ENCODE assay signal across 16 cellular contexts in genomic region chr18:9132628-9133027, GRCh38. TPM values are rescaled to one million over a fixed set of nuclear protein-coding genes. Genes with fewer than 3 reads are reported as not detected.
DNase-seq lines count a peak whose midpoint lies in the region; ATAC-seq, FAIRE-seq and TF ChIP-seq lines count a peak whose summit lies in the region.
"Had no signal": no experiment of that assay in that cellular context is flagged by ENCODE, and none has a peak within 500 bp of the region (broad histone marks: within the 10 kb centered on the region; RNA-seq: fewer than 3 reads in every experiment).

No MANE protein-coding gene starts in this region.

- H3K9me3 Mint-ChIP-seq in naive B cell, result no peaks in the 10 kb centered on the region

- H3K36me3 ChIP-seq in HepG2 (replicated peaks in 1 of 2; ENCODE audit: control insufficient read depth in 1 of 2, insufficient read depth in 2 of 2, low read length in 2 of 2), result peaks cover 5 to 51% of the 10 kb centered on the region in 2 experiments
- H3K36me3 ChIP-seq in right lobe of liver, result peaks cover 3 to 47% (median 24%) of the 10 kb centered on the region in 4 donors

- H3K79me2 ChIP-seq in HepG2 (ENCODE audit: insufficient read depth, low read length), result peaks cover 30% of the 10 kb centered on the region

- FAIRE-seq in HepG2 (lab: Jason Lieb, UNC) (no peak), HTR-8/SVneo (lab: Jason Lieb, UNC) (no peak)
- FAIRE-seq: D721Med had no signal

- H3K27ac ChIP-seq in HepG2 (ENCODE audit: extremely low read length, insufficient read depth, low read length), result no peak overlapping the region
- H3K27ac ChIP-seq in right lobe of liver, result no peak overlapping the region
- peak overlapping the region; percentile 40; the same call in 1 of the 2 replicates for H3K27ac ChIP-seq in RWPE1
- H3K27ac ChIP-seq: testis had no signal

- no peaks in the 10 kb centered on the region; a peak in 2 of 5 replicates for H3K27me3 ChIP-seq in HepG2 (ENCODE audit: control insufficient read depth in 1 of 2, insufficient read depth in 2 of 2, low read length in 2 of 2)
- no peaks in the 10 kb centered on the region for H3K27me3 ChIP-seq in right lobe of liver
- H3K27me3 ChIP-seq: spleen, testis had no signal

- POLR2A ChIA-PET in HepG2 (lab: Yijun Ruan, JAX) (no interaction called here), RWPE1 (lab: Yijun Ruan, JAX; ENCODE audit: low non-redundant PET) (no interaction called here)

- no peak for ATAC-seq in HepG2
- no peak for ATAC-seq in right lobe of liver
- ATAC-seq in naive B cell (ENCODE audit: low read depth in 2 of 2), result no peak
- ATAC-seq in HG03045 (IDR thresholded peaks at IDR 0.05; ENCODE audit: unreplicated experiment), result no peak
- ATAC-seq in GM18907 (IDR thresholded peaks at IDR 0.05; ENCODE audit: unreplicated experiment), result no peak
- ATAC-seq: esophagus mucosa had no signal

- no peak for TF ChIP-seq EP300 in HepG2 (IDR thresholded peaks at IDR 0.05; ENCODE audit: low read depth in 2 of 2, low read length in 2 of 2)
- TF ChIP-seq EP300 in HepG2 (CRISPR knock-in tag; IDR thresholded peaks at IDR 0.05; ENCODE audit: borderline replicate concordance), result no peak

- TF ChIP-seq RAD21 in HepG2 (CRISPR knock-in tag; IDR thresholded peaks at IDR 0.05), result no peak

- no peaks in the 10 kb centered on the region for H3K27me3 Mint-ChIP-seq in naive B cell

- peaks cover 10 to 23% of the 10 kb centered on the region in 2 donors for H3K36me3 Mint-ChIP-seq in naive B cell

- H3K27ac Mint-ChIP-seq in naive B cell, result peak overlapping the region in 5 of 6 donors; percentile 0 to 98 (median 68)

- H3K4me3 ChIP-seq in HepG2 (replicated peaks in 1 of 3; ENCODE audit: insufficient read depth in 1 of 3, low read depth in 2 of 3, low read length in 3 of 3), result no peak overlapping the region
- H3K4me3 ChIP-seq in right lobe of liver, result no peak overlapping the region
- H3K4me3 ChIP-seq: prostate gland, spleen, testis had no signal

- peaks cover 21% of the 10 kb centered on the region for H3K4me1 ChIP-seq in HepG2 (ENCODE audit: insufficient read depth, low read length)
- H3K4me1 ChIP-seq in right lobe of liver, result peaks cover 0 to 36% (median 18%) of the 10 kb centered on the region in 4 donors
- H3K4me1 ChIP-seq: prostate gland, testis had no signal

- peaks cover 1% of the 10 kb centered on the region for H4K20me1 ChIP-seq in HepG2 (ENCODE audit: insufficient read depth, low read length)

- no TSS peak for BruUV-seq in HepG2 (replicated peaks; lab: Mats Ljungman, UMichigan)

- CTCF ChIA-PET in HepG2 (lab: Yijun Ruan, JAX; ENCODE audit: low intra/inter-chr PET ratio, low total read pairs) (no interaction called here), RWPE1 (lab: Yijun Ruan, JAX) (interaction anchor here (1.1 kb wide), 1 partner anchor 14 kb away, joined by 3 read pairs; no protein-coding TSS in a partner anchor)

- intact Hi-C loops in HepG2 (cut with micrococcal nuclease; ENCODE audit: unreplicated experiment) (no loop called here), right lobe of liver (cut with DNase I) (no loop called here)

- DNase-seq in HepG2 (ENCODE audit: low spot score) (no peak), right lobe of liver (no peak), RWPE1 (ENCODE audit: low spot score) (no peak), naive B cell (no peak), HTR-8/SVneo (ENCODE audit: insufficient read length, low spot score) (no peak)
- DNase-seq: amniotic stem cell, NCI-H1105, NCI-H2081 treated with DMSO at 0.1 percent for 48 hours, NCI-H446 treated with DMSO at 0.1 percent for 48 hours, spleen, testis had no signal

- TF ChIP-seq CTCF in HepG2 (CRISPR knock-in tag; IDR thresholded peaks at IDR 0.05) (no peak), right lobe of liver (IDR thresholded peaks at IDR 0.05) (no peak), RWPE1 (conservative IDR thresholded peaks at IDR 0.05; ENCODE audit: low read depth) (no peak)

- H3K9ac ChIP-seq in HepG2 (ENCODE audit: insufficient read depth, low read depth, low read length), result no peak overlapping the region

- no peak overlapping the region for H3K4me2 ChIP-seq in HepG2 (ENCODE audit: low read depth, low read length)

- peaks cover 18 to 35% (median 25%) of the 10 kb centered on the region in 3 donors for H3K4me1 Mint-ChIP-seq in naive B cell

- H2AFZ ChIP-seq in HepG2 (ENCODE audit: low read length), result no peak overlapping the region

- 95% methylated on average over 4 of the region's 4 CpGs for WGBS in HepG2 (ENCODE audit: low lambda C conversion rate)
- WGBS in right lobe of liver (ENCODE audit: insufficient coverage, low coverage, low lambda C conversion rate, missing lambda C conversion rate), result 100% methylated on average over 4 of the region's 4 CpGs

- in situ Hi-C loops in HepG2 (cut with HindIII; ENCODE audit: extremely low pct_ligation_motif_present, low pct_unique_long_range_greater_than_20kb), result no loop called here

- TF ChIP-seq POLR2A in HepG2 (IDR thresholded peaks at IDR 0.05; ENCODE audit: insufficient read depth in 1 of 2, low read depth in 2 of 2, low read length in 2 of 2) (no peak), right lobe of liver (IDR thresholded peaks at IDR 0.05) (no peak)

- H3K4me3 Mint-ChIP-seq in naive B cell, result peak overlapping the region in 1 of 8 donors; percentile 80

- no peaks in the 10 kb centered on the region for H3K9me3 ChIP-seq in HepG2 (ENCODE audit: low read length)
- no peaks in the 10 kb centered on the region for H3K9me3 ChIP-seq in right lobe of liver
- H3K9me3 ChIP-seq: prostate gland, spleen, testis had no signal

TF ChIP-seq in HepG2, 621 proteins besides CTCF, POLR2A, EP300 and RAD21:
- TF ChIP-seq RFXANK (CRISPR knock-in tag; IDR thresholded peaks at IDR 0.05) (no peak), ZNF460 (CRISPR knock-in tag; IDR thresholded peaks at IDR 0.05; ENCODE audit: borderline replicate concordance) (peak; percentile 47; the same call in 1 of the 2 replicates)

RNA-seq across cellular contexts. Expression of gene ANKRD12, which starts 4.0 kb away (rescaled TPM):
- total RNA-seq in HepG2 (2016; rRNA removed; fragmentation: Illumina TruSeq; extraction: Trizol) (16.8 and 23.2 TPM in 2 replicates), right lobe of liver (10 to 100 TPM; 12.3 to 38.7 (median 21.4) TPM)
- total RNA-seq in HepG2 (2016; cell fraction: cytosol; rRNA removed; fragmentation: Illumina TruSeq; extraction: Trizol; ENCODE audit: low read depth), result 185 and 208 TPM in 2 replicates
- 13.8 and 24.0 TPM in 2 replicates for total RNA-seq in HepG2 (2016; cell fraction: insoluble cytoplasmic fraction; rRNA removed; fragmentation: Illumina TruSeq; extraction: Trizol)
- total RNA-seq in HepG2 (2016; cell fraction: membrane; rRNA removed; fragmentation: Illumina TruSeq; extraction: Trizol), result 82.6 and 97.9 TPM in 2 replicates
- total RNA-seq in HepG2 (2016; cell fraction: nucleus; rRNA removed; fragmentation: Illumina TruSeq; extraction: Trizol), result 25.9 and 32.4 TPM in 2 replicates
- polyA plus RNA-seq in HepG2 (2011; rRNA removed) (5.0 and 6.0 TPM in 2 replicates), naive B cell (ENCODE audit: low read depth in 6 of 6) (10 to 100 TPM in 5 of 6 donors, 1 to 10 TPM in 1; 6.7 to 93.9 (median 27.4) TPM)
- polyA plus RNA-seq in HepG2 (2011; cell fraction: cytosol; rRNA removed), result 1.1 and 3.2 TPM in 2 replicates
- polyA plus RNA-seq in HepG2 (2011; cell fraction: nucleus; rRNA removed), result 11.1 and 12.2 TPM in 2 replicates
- 12.0 and 13.7 TPM in 2 replicates for polyA plus RNA-seq in HepG2 (2012)
- polyA plus RNA-seq in HepG2 (2016; cell fraction: cytosol; fragmentation: Illumina TruSeq; extraction: Trizol; ENCODE audit: low read depth), result 0.16 and 0.49 TPM in 2 replicates
- 6.2 and 6.3 TPM in 2 replicates for polyA plus RNA-seq in HepG2 (2016; cell fraction: insoluble cytoplasmic fraction; fragmentation: Illumina TruSeq; extraction: Trizol; ENCODE audit: low read depth)
- 0.37 and 0.38 TPM in 2 replicates for polyA plus RNA-seq in HepG2 (2016; cell fraction: membrane; fragmentation: Illumina TruSeq; extraction: Trizol; ENCODE audit: low read depth)
- polyA plus RNA-seq in HepG2 (2016; cell fraction: nucleus; fragmentation: Illumina TruSeq; extraction: Trizol; ENCODE audit: insufficient read depth, low read depth), result 22.3 and 24.5 TPM in 2 replicates
- 17.9 and 18.3 TPM in 2 replicates for polyA minus RNA-seq in HepG2 (2011; rRNA and poly(A)+ RNA removed; ENCODE audit: low replicate concordance)
- polyA minus RNA-seq in HepG2 (2011; cell fraction: cytosol; rRNA and poly(A)+ RNA removed), result 40.9 and 44.7 TPM in 2 replicates
- 80.1 and 85.7 TPM in 2 replicates for polyA minus RNA-seq in HepG2 (2011; cell fraction: nucleus; rRNA and poly(A)+ RNA removed)

RNA-seq across cellular contexts. Expression of gene NDUFV2, which starts 30.1 kb away (rescaled TPM):
- 299 and 369 TPM in 2 replicates for total RNA-seq in HepG2 (2016; rRNA removed; fragmentation: Illumina TruSeq; extraction: Trizol)
- total RNA-seq in HepG2 (2016; cell fraction: cytosol; rRNA removed; fragmentation: Illumina TruSeq; extraction: Trizol; ENCODE audit: low read depth), result 264 and 285 TPM in 2 replicates
- total RNA-seq in HepG2 (2016; cell fraction: insoluble cytoplasmic fraction; rRNA removed; fragmentation: Illumina TruSeq; extraction: Trizol), result 309 and 377 TPM in 2 replicates
- 307 and 313 TPM in 2 replicates for total RNA-seq in HepG2 (2016; cell fraction: membrane; rRNA removed; fragmentation: Illumina TruSeq; extraction: Trizol)
- 175 and 186 TPM in 2 replicates for total RNA-seq in HepG2 (2016; cell fraction: nucleus; rRNA removed; fragmentation: Illumina TruSeq; extraction: Trizol)
- polyA plus RNA-seq in HepG2 (2011; rRNA removed), result 179 and 216 TPM in 2 replicates
- polyA plus RNA-seq in HepG2 (2011; cell fraction: cytosol; rRNA removed), result 94.3 and 126 TPM in 2 replicates
- polyA plus RNA-seq in HepG2 (2011; cell fraction: nucleus; rRNA removed), result 54.4 and 62.6 TPM in 2 replicates
- polyA plus RNA-seq in HepG2 (2012), result 148 and 182 TPM in 2 replicates
- polyA plus RNA-seq in HepG2 (2016; cell fraction: cytosol; fragmentation: Illumina TruSeq; extraction: Trizol; ENCODE audit: low read depth), result 325 and 381 TPM in 2 replicates
- 331 and 354 TPM in 2 replicates for polyA plus RNA-seq in HepG2 (2016; cell fraction: insoluble cytoplasmic fraction; fragmentation: Illumina TruSeq; extraction: Trizol; ENCODE audit: low read depth)
- 233 and 259 TPM in 2 replicates for polyA plus RNA-seq in HepG2 (2016; cell fraction: membrane; fragmentation: Illumina TruSeq; extraction: Trizol; ENCODE audit: low read depth)
- 182 and 183 TPM in 2 replicates for polyA plus RNA-seq in HepG2 (2016; cell fraction: nucleus; fragmentation: Illumina TruSeq; extraction: Trizol; ENCODE audit: insufficient read depth, low read depth)
- polyA minus RNA-seq in HepG2 (2011; rRNA and poly(A)+ RNA removed; ENCODE audit: low replicate concordance), result 35.8 and 38.7 TPM in 2 replicates
- 26.0 and 35.7 TPM in 2 replicates for polyA minus RNA-seq in HepG2 (2011; cell fraction: cytosol; rRNA and poly(A)+ RNA removed)
- polyA minus RNA-seq in HepG2 (2011; cell fraction: nucleus; rRNA and poly(A)+ RNA removed), result 279 and 305 TPM in 2 replicates
- total RNA-seq in right lobe of liver, result 100 to 1,000 TPM; 164 to 236 (median 183) TPM
- 100 to 1,000 TPM; 109 to 199 (median 154) TPM for polyA plus RNA-seq in naive B cell (ENCODE audit: low read depth in 6 of 6)
